ENCODE assay signal across 1 cellular context in the genomic region with DNA sequence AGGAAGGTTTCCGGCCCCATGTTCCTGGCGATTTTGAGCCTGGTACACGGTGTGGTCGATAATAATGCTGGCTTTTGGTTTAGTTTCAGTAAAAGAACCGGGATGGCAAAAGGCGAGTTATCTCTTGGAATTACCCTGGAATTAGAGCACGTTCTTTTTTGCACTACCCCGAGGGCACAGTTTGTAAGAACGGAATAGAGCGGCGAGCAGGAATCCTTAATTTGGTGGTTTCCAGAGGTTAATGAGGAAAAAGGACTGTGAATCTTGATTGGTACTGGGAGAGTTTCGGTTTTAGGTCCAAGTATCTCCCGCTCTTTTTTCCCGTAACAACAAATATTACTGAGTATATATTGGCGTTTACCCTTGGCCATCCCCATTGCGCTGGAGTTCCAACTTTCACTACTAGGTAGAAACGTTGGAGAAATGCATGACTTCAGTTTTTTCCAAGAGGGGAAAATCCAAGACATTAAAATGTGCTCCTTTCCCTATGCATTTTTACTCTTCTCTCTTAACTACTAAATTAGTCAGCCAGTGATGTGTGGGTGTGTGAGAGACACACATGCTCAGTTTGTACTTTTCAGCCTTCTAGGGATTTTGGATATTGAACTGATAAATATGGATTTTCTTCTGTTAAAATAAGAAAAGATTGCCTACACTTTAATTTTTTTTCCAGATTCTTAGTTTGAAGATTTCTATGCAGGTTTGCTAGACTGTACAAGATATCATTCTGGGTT.
TF ChIP-seq lines count a peak whose summit lies in the region.

No MANE protein-coding gene starts in this region.

TF ChIP-seq in IMR-90, 13 proteins besides CTCF, POLR2A, EP300 and RAD21 (continued from another document):
- TF ChIP-seq ELK1 (IDR thresholded peaks at IDR 0.05; ENCODE audit: borderline replicate concordance, low read depth, low read length), result no peak
- TF ChIP-seq SMC3 (IDR thresholded peaks at IDR 0.05; ENCODE audit: low read depth, low read length), result no peak
- no peak for TF ChIP-seq NFE2L2 (IDR thresholded peaks at IDR 0.05; ENCODE audit: low read depth, low read length)
- TF ChIP-seq, protein P1, sequence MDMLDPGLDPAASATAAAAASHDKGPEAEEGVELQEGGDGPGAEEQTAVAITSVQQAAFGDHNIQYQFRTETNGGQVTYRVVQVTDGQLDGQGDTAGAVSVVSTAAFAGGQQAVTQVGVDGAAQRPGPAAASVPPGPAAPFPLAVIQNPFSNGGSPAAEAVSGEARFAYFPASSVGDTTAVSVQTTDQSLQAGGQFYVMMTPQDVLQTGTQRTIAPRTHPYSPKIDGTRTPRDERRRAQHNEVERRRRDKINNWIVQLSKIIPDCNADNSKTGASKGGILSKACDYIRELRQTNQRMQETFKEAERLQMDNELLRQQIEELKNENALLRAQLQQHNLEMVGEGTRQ (IDR thresholded peaks at IDR 0.05; ENCODE audit: low read depth, low read length), result no peak
- TF ChIP-seq CEBPB (IDR thresholded peaks at IDR 0.05; ENCODE audit: low read depth, low read length), result no peak
- no peak for TF ChIP-seq FOS (IDR thresholded peaks at IDR 0.05; ENCODE audit: low read depth, low read length)
- no peak for TF ChIP-seq BHLHE40 (IDR thresholded peaks at IDR 0.05; ENCODE audit: low read depth, low read length)
TF ChIP-seq in IMR-90: peak in this region for 0.
